8 cellular contexts compared by ENCODE assay signal in the genomic region with DNA sequence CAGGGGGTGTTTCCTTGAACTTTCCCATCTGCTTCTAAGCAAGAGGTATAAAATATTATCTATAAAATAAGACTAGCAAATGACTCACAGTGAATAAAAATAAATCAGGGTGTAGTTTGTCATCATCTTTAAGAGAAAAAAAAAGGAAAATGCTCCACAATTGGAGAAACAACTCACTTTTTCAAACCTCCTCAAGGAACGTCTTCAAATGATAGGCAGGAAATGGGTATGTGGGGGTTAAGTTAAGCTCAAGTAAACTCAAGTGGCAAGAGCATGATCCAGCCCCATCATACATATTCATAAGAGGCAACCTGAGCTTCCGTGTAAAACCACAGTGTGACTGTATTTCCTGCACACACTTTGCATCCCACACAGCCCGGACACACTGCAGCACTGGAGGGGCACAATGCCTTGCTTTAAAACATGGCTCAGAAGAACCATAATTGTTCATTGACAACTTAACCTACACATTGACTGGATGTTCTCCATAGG. TPM values are rescaled to one million over a fixed set of nuclear protein-coding genes. Genes with fewer than 3 reads are reported as not detected.
DNase-seq lines count a peak whose midpoint lies in the region; ATAC-seq, FAIRE-seq and TF ChIP-seq lines count a peak whose summit lies in the region.

No MANE protein-coding gene starts in this region.

- peaks cover 61% of the 10 kb centered on the region for H3K4me1 Mint-ChIP-seq in activated naive CD8-positive, alpha-beta T cell treated with anti-CD3 and anti-CD28 coated beads, Interleukin-2, amount 10 ng/mL, durations not matched to agents 7 days and 5 days

- no peaks in the 10 kb centered on the region for H3K9me1 ChIP-seq in keratinocyte (ENCODE audit: control insufficient read depth, extremely low read depth, insufficient read depth, low read length)

- no peak for TF ChIP-seq RAD21 in SK-N-SH (IDR thresholded peaks at IDR 0.05; ENCODE audit: low read length)

- H3K4me2 ChIP-seq in SK-N-SH (peak overlapping the region; percentile 78), keratinocyte (ENCODE audit: control insufficient read depth, extremely low read depth, insufficient read depth, low read depth, low read length) (peak overlapping the region; percentile 46)

- H2AFZ ChIP-seq in SK-N-SH (ENCODE audit: low read depth), result peak overlapping the region; percentile 87; the same call in 1 of the 2 replicates
- peak overlapping the region; percentile 41 for H2AFZ ChIP-seq in keratinocyte (ENCODE audit: control insufficient read depth, low read length)

- H3K79me2 ChIP-seq in SK-N-SH (ENCODE audit: insufficient read depth) (no peaks in the 10 kb centered on the region), keratinocyte (ENCODE audit: control insufficient read depth, insufficient read depth, low read length) (no peaks in the 10 kb centered on the region)

- CTCF ChIA-PET in SK-N-SH (lab: Yijun Ruan, JAX), result interaction anchor here (0.7 to 1.3 kb wide), 4 partner anchors 25 to 91 kb away, joined by 3 to 4 read pairs (median 4); no protein-coding TSS in a partner anchor

- H3K9ac ChIP-seq in SK-N-SH (peak overlapping the region; percentile 61), keratinocyte (ENCODE audit: control insufficient read depth, extremely low read depth, insufficient read depth, low read length) (no peak overlapping the region)

- FAIRE-seq in keratinocyte (lab: Jason Lieb, UNC), result peak; percentile 81

- peaks cover 12% of the 10 kb centered on the region for H3F3A ChIP-seq in SK-N-SH (replicated peaks; ENCODE audit: insufficient read depth)

- peaks cover 25% of the 10 kb centered on the region for H3K4me1 ChIP-seq in cardiac muscle cell (ENCODE audit: low read depth)
- peaks cover 21 to 32% of the 10 kb centered on the region in 2 experiments for H3K4me1 ChIP-seq in SK-N-SH (ENCODE audit: control insufficient read depth in 1 of 2, insufficient read depth in 2 of 2, low read depth in 1 of 2, low read length in 1 of 2)
- H3K4me1 ChIP-seq in keratinocyte (ENCODE audit: control insufficient read depth, extremely low read depth, insufficient read depth, low read length), result peaks cover 19% of the 10 kb centered on the region

- peak overlapping the region; percentile 93 for H3K4me3 Mint-ChIP-seq in activated naive CD8-positive, alpha-beta T cell treated with anti-CD3 and anti-CD28 coated beads, Interleukin-2, amount 10 ng/mL, durations not matched to agents 7 days and 5 days

- no peaks in the 10 kb centered on the region for H3K27me3 Mint-ChIP-seq in activated naive CD8-positive, alpha-beta T cell treated with anti-CD3 and anti-CD28 coated beads, Interleukin-2, amount 10 ng/mL, durations not matched to agents 7 days and 5 days

- no peaks in the 10 kb centered on the region for H3K9me3 ChIP-seq in cardiac muscle cell (ENCODE audit: low read depth)
- H3K9me3 ChIP-seq in SK-N-SH, result no peaks in the 10 kb centered on the region
- H3K9me3 ChIP-seq in keratinocyte (ENCODE audit: control insufficient read depth, low read depth, low read length), result no peaks in the 10 kb centered on the region

- peaks cover 18% of the 10 kb centered on the region for H3K36me3 Mint-ChIP-seq in activated naive CD8-positive, alpha-beta T cell treated with anti-CD3 and anti-CD28 coated beads, Interleukin-2, amount 10 ng/mL, durations not matched to agents 7 days and 5 days

- POLR2A ChIA-PET in SK-N-SH (lab: Yijun Ruan, JAX), result no interaction called here
- POLR2A ChIA-PET in activated naive CD8-positive, alpha-beta T cell treated with anti-CD3 and anti-CD28 coated beads, Interleukin-2, amount 10 ng/mL, durations not matched to agents 7 days and 5 days (lab: Charles Lee), result interaction anchor here (0.6 to 3.8 kb wide), 23 partner anchors 9 to 604 kb away, joined by 3 to 30 read pairs (median 4); a partner anchor contains a TSS

- H3K27ac ChIP-seq in cardiac muscle cell, result peak overlapping the region; percentile 90
- H3K27ac ChIP-seq in SK-N-SH (ENCODE audit: low read depth in 2 of 2, low read length in 1 of 2), result peak overlapping the region; percentile 87 to 89
- peak overlapping the region; percentile 8 for H3K27ac ChIP-seq in keratinocyte (ENCODE audit: control insufficient read depth, insufficient read depth, low read length)

- H4K20me1 ChIP-seq in SK-N-SH (ENCODE audit: insufficient read depth) (no peaks in the 10 kb centered on the region), keratinocyte (ENCODE audit: control insufficient read depth, extremely low read depth, insufficient read depth, low read length) (no peaks in the 10 kb centered on the region)

- peak; percentile 89 for ATAC-seq in HG03103 (IDR thresholded peaks at IDR 0.05; ENCODE audit: low read depth, unreplicated experiment)
- peak; percentile 93 for ATAC-seq in activated naive CD8-positive, alpha-beta T cell treated with anti-CD3 and anti-CD28 coated beads, Interleukin-2, amount 10 ng/mL, durations not matched to agents 7 days and 5 days (ENCODE audit: low read depth)

- WGBS in SK-N-SH (ENCODE audit: low lambda C conversion rate), result 27% methylated on average over 3 of the region's 3 CpGs

- dilution Hi-C loops in keratinocyte (cut with MboI; ENCODE audit: extremely low pct_ligation_motif_present, low sequenced_read_pairs), result no loop called here

- DNase-seq in cardiac muscle cell (ENCODE audit: low read depth in 1 of 2, low spot score in 1 of 2), result peak; percentile 58 to 75
- no peak for DNase-seq in cardiac septum (ENCODE audit: low spot score)
- no peak for DNase-seq in SK-N-SH
- peak; percentile 53 for DNase-seq in activated naive CD8-positive, alpha-beta T cell treated with anti-CD3 and anti-CD28 coated beads, Interleukin-2, amount 10 ng/mL, durations not matched to agents 7 days and 5 days
- DNase-seq in keratinocyte (ENCODE audit: low read depth, low spot score), result no peak
- DNase-seq in stimulated activated CD4-positive, alpha-beta T cell treated with anti-CD3 and anti-CD28 coated beads, Interleukin-4, amount 100 ng/mL, for 48 hours (ENCODE audit: low read depth in 2 of 2), result peak; percentile 42 to 63
- no peak for DNase-seq in NCI-H2081 (lab: John Stamatoyannopoulos, UW)

- peak overlapping the region; percentile 90 for H3K27ac Mint-ChIP-seq in activated naive CD8-positive, alpha-beta T cell treated with anti-CD3 and anti-CD28 coated beads, Interleukin-2, amount 10 ng/mL, durations not matched to agents 7 days and 5 days

- H3K36me3 ChIP-seq in cardiac muscle cell (no peaks in the 10 kb centered on the region), SK-N-SH (replicated peaks in 1 of 2; ENCODE audit: control insufficient read depth in 1 of 2, insufficient read depth in 2 of 2, low read length in 1 of 2) (no peaks in the 10 kb centered on the region), keratinocyte (ENCODE audit: control insufficient read depth in 2 of 2, extremely low read depth in 1 of 2, insufficient read depth in 2 of 2, low read length in 2 of 2) (no peaks in the 10 kb centered on the region)

- no peaks in the 10 kb centered on the region for H3K9me2 ChIP-seq in SK-N-SH

- intact Hi-C loops in cardiac septum (cut with DNase I), result loop anchor here (2.0 kb wide), 1 partner anchor 59 kb away; a partner anchor contains a TSS

- TF ChIP-seq EP300 in SK-N-SH (IDR thresholded peaks at IDR 0.05; ENCODE audit: borderline replicate concordance in 1 of 2, low read depth in 1 of 2, low read length in 1 of 2), result no peak

- H3K9me3 Mint-ChIP-seq in activated naive CD8-positive, alpha-beta T cell treated with anti-CD3 and anti-CD28 coated beads, Interleukin-2, amount 10 ng/mL, durations not matched to agents 7 days and 5 days, result no peaks in the 10 kb centered on the region

- peak overlapping the region; percentile 26 for H3K4me3 ChIP-seq in cardiac muscle cell
- H3K4me3 ChIP-seq in SK-N-SH (ENCODE audit: low read depth in 2 of 2, low read length in 1 of 2), result peak overlapping the region; percentile 35 to 61; a peak in 3 of 4 replicates
- peak overlapping the region in 1 of 3 experiments; percentile 20 for H3K4me3 ChIP-seq in keratinocyte (ENCODE audit: control insufficient read depth in 2 of 3, extremely low read depth in 1 of 3, insufficient read depth in 2 of 3, low read depth in 1 of 3, low read length in 3 of 3)

- H3K27me3 ChIP-seq in cardiac muscle cell, result no peaks in the 10 kb centered on the region
- H3K27me3 ChIP-seq in SK-N-SH (ENCODE audit: insufficient read depth), result no peaks in the 10 kb centered on the region
- H3K27me3 ChIP-seq in keratinocyte (ENCODE audit: control insufficient read depth, extremely low read depth, insufficient read depth, low read length), result no peaks in the 10 kb centered on the region

- no peak for TF ChIP-seq CTCF in cardiac muscle cell (IDR thresholded peaks at IDR 0.05; ENCODE audit: low read depth, low read length)
- no peak for TF ChIP-seq CTCF in SK-N-SH (IDR thresholded peaks at IDR 0.05)
- no peak for TF ChIP-seq CTCF in keratinocyte (optimal IDR thresholded peaks at IDR 0.05 in 1 of 3, IDR thresholded peaks at IDR 0.05 in 1 of 3, conservative IDR thresholded peaks at IDR 0.05 in 1 of 3; ENCODE audit: extremely low read depth in 1 of 3, insufficient read depth in 2 of 3, low read length in 3 of 3)

TF ChIP-seq in SK-N-SH, 30 proteins besides CTCF, POLR2A, EP300 and RAD21 (continues in another document):
- TF ChIP-seq, protein P1, sequence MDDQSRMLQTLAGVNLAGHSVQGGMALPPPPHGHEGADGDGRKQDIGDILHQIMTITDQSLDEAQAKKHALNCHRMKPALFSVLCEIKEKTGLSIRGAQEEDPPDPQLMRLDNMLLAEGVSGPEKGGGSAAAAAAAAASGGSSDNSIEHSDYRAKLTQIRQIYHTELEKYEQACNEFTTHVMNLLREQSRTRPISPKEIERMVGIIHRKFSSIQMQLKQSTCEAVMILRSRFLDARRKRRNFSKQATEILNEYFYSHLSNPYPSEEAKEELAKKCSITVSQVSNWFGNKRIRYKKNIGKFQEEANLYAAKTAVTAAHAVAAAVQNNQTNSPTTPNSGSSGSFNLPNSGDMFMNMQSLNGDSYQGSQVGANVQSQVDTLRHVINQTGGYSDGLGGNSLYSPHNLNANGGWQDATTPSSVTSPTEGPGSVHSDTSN (IDR thresholded peaks at IDR 0.05), result peak; percentile 4; the same call in 1 of the 2 replicates
- no peak for TF ChIP-seq GATA2 (CRISPR knock-in tag; IDR thresholded peaks at IDR 0.05)

RNA-seq across cellular contexts. Expression of a gene that starts 58.5 kb away (rescaled TPM):
- total RNA-seq in cardiac muscle cell (11.3 and 20.0 TPM in 2 replicates), cardiac septum (6.6 TPM)
- polyA plus RNA-seq in cardiac muscle cell (7.9 and 22.2 TPM in 2 replicates), SK-N-SH (2012; rRNA removed) (1.1 and 1.3 TPM in 2 replicates), keratinocyte (1.4 to 3.5 TPM (median 1.6 TPM) in 3 replicates)
- 1.2 and 1.3 TPM in 2 replicates for polyA plus RNA-seq in SK-N-SH (2012; cell fraction: cytosol; rRNA removed)
- polyA plus RNA-seq in SK-N-SH (2012; cell fraction: nucleus; rRNA removed), result 1.1 and 2.5 TPM in 2 replicates
- 10 to 100 TPM; 48.9 to 53.1 TPM for total RNA-seq in activated naive CD8-positive, alpha-beta T cell treated with anti-CD3 and anti-CD28 coated beads, Interleukin-2, amount 10 ng/mL, durations not matched to agents 7 days and 5 days
- 1.4 TPM for polyA plus RNA-seq in keratinocyte (2011; ENCODE audit: low read depth)
- polyA plus RNA-seq in keratinocyte (2011; cell fraction: cytosol; rRNA removed), result 0.61 and 1.5 TPM in 2 replicates
- polyA plus RNA-seq in keratinocyte (2011; cell fraction: nucleus; rRNA removed), result 3.0 and 4.2 TPM in 2 replicates
- polyA plus RNA-seq in keratinocyte (2012; ENCODE audit: low replicate concordance), result 0.72 and 1.8 TPM in 2 replicates
- 8.6 to 25.3 TPM (median 10.1 TPM) in 3 replicates for polyA minus RNA-seq in keratinocyte
- 6.5 TPM for polyA minus RNA-seq in keratinocyte (2011; cell fraction: cytosol; rRNA and poly(A)+ RNA removed)
- 15.5 and 28.3 TPM in 2 replicates for polyA minus RNA-seq in keratinocyte (2011; cell fraction: nucleus; rRNA and poly(A)+ RNA removed)

Comparison
In these comparisons a context has a peak if more than half of its experiments do, and no peak if none do; other contexts are left out.
1. DNase-seq: peak in cardiac muscle cell (2 of 2), activated naive CD8-positive, alpha-beta T cell treated with anti-CD3 and anti-CD28 coated beads, Interleukin-2, amount 10 ng/mL, durations not matched to agents 7 days and 5 days (single experiment) and stimulated activated CD4-positive, alpha-beta T cell treated with anti-CD3 and anti-CD28 coated beads, Interleukin-4, amount 100 ng/mL, for 48 hours (2 of 2); none in cardiac septum (single experiment), SK-N-SH (single experiment), keratinocyte (single experiment) and NCI-H2081 (0 of 2).
2. H3K27ac ChIP-seq: peak in every context shown above with its lines; median percentile 90 in cardiac muscle cell; 88 in SK-N-SH; 8 in keratinocyte.